ENCODE assay signal across 12 cellular contexts in the genomic region with DNA sequence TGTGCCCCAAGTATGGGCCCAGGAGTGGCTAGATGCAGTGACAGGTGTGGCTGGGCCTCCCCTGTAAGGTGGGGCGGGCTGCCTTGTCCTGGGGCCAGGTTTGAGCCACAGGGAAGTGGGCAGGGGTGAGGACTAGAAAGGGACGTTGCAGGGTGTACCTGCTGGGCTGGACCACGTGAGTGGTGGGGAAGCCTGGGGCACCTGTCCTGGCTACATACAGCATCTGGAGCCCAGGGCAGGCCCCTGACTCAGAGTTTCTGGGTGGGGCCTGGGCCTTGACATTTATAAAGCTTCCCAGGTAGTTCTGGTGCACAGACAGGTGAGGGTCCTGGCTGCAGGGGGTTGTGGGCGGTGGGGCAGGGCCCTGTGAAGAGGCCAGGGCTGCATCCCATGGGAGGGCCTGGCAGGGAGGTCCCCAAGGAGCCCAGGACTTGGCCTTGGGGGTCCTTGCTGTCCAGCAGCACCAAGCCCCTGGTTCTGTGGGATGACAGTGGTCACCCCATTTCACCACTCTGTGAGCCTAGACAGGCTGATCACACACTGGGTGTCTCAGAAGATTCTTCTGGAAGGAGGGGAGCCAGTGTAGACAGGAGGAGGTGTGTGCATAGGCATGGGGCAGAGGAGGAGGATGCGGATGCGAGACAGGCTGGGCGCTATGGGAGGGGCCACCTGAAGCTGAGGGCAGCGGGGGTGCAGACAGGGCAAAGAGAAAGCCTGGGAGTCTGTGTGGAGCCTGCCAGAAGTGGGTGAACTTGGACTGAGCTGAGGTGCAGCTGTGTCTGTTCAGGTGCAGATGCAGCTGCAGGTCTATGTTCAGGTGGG.
A peak's percentile ranks its signal among the peaks of the same experiment; 100 is the strongest.
DNase-seq lines count a peak whose midpoint lies in the region; ATAC-seq and TF ChIP-seq lines count a peak whose summit lies in the region.
"Had no signal": no experiment of that assay in that cellular context is flagged by ENCODE, and none has a peak within 500 bp of the region (broad histone marks: within the 10 kb centered on the region; RNA-seq: fewer than 3 reads in every experiment).

No MANE protein-coding gene starts in this region.

- no peak for ATAC-seq in RWPE2 (ENCODE audit: low read depth)
- peak; percentile 22 for ATAC-seq in effector memory CD8-positive, alpha-beta T cell (replicated peaks)
- ATAC-seq in omental fat pad (ENCODE audit: low FRiP score) = no peak
- ATAC-seq in GM18511 (IDR thresholded peaks at IDR 0.05; ENCODE audit: unreplicated experiment) = no peak
- ATAC-seq in HG02571 (IDR thresholded peaks at IDR 0.05; ENCODE audit: unreplicated experiment) = no peak
- ATAC-seq: HCT116 had no signal

- H3K27ac ChIP-seq in RWPE2 (ENCODE audit: poor library complexity, severe bottlenecking) = no peak overlapping the region

- H3K4me1 Mint-ChIP-seq in effector memory CD8-positive, alpha-beta T cell (ENCODE audit: low read depth in 2 of 2) = peaks cover 0 to 3% of the 10 kb centered on the region in 2 donors

- H3K4me3 ChIP-seq in RWPE2 (ENCODE audit: severe bottlenecking) = no peak overlapping the region

- H3K9me3 Mint-ChIP-seq in effector memory CD8-positive, alpha-beta T cell = no peaks in the 10 kb centered on the region

- H3K27ac Mint-ChIP-seq in effector memory CD8-positive, alpha-beta T cell = peak overlapping the region in 1 of 2 donors; percentile 74

- DNase-seq in Daoy (ENCODE audit: low read depth) (peak; percentile 21), RWPE2 (ENCODE audit: low spot score) (peak; percentile 54), omental fat pad (ENCODE audit: low spot score) (peak; percentile 14), GDM1 (lab: John Stamatoyannopoulos, UW) (no peak), NCI-H748 (lab: John Stamatoyannopoulos, UW; ENCODE audit: unreplicated experiment) (no peak)
- no peak for DNase-seq in effector memory CD8-positive, alpha-beta T cell
- DNase-seq: GF-D8; NCI-H1048; stimulated activated CD8-positive, alpha-beta memory T cell treated with anti-CD3 and anti-CD28 coated beads, Interleukin-4, amount 100 ng/mL, for 48 hours had no signal

- no peaks in the 10 kb centered on the region for H3K36me3 ChIP-seq in RWPE2 (ENCODE audit: low read depth)

- H3K36me3 Mint-ChIP-seq in effector memory CD8-positive, alpha-beta T cell (ENCODE audit: insufficient read depth) = peaks cover 17% of the 10 kb centered on the region

- no peak for TF ChIP-seq CTCF in RWPE2 (IDR thresholded peaks at IDR 0.05; ENCODE audit: poor library complexity, severe bottlenecking)
- no peak for TF ChIP-seq CTCF in omental fat pad (IDR thresholded peaks at IDR 0.05)

- no peaks in the 10 kb centered on the region for H3K27me3 Mint-ChIP-seq in effector memory CD8-positive, alpha-beta T cell

- no peak overlapping the region for H3K4me3 Mint-ChIP-seq in effector memory CD8-positive, alpha-beta T cell

- no peaks in the 10 kb centered on the region for H3K27me3 ChIP-seq in RWPE2 (ENCODE audit: insufficient read depth, poor library complexity, severe bottlenecking)

- no peaks in the 10 kb centered on the region for H3K4me1 ChIP-seq in RWPE2 (ENCODE audit: insufficient read depth, poor library complexity, severe bottlenecking)

- no peaks in the 10 kb centered on the region for H3K9me3 ChIP-seq in RWPE2 (ENCODE audit: severe bottlenecking)

Comparison
In these comparisons a context has a peak if more than half of its experiments do, and no peak if none do; other contexts are left out.
1. DNase-seq: peak in Daoy (single experiment), RWPE2 (single experiment) and omental fat pad (single experiment); none in effector memory CD8-positive, alpha-beta T cell (0 of 3), GDM1 (single experiment) and NCI-H748 (single experiment).